1 cellular context compared by ENCODE assay signal in genomic region chr1:153526132-153526543, GRCh38.
TF ChIP-seq lines count a peak whose summit lies in the region.

No MANE protein-coding gene starts in this region.

TF ChIP-seq in K562, 482 proteins besides CTCF, POLR2A, EP300 and RAD21 (continues in another document):
- TF ChIP-seq ZNF507 (tag; conservative IDR thresholded peaks at IDR 0.05): no peak
- TF ChIP-seq, protein P1, sequence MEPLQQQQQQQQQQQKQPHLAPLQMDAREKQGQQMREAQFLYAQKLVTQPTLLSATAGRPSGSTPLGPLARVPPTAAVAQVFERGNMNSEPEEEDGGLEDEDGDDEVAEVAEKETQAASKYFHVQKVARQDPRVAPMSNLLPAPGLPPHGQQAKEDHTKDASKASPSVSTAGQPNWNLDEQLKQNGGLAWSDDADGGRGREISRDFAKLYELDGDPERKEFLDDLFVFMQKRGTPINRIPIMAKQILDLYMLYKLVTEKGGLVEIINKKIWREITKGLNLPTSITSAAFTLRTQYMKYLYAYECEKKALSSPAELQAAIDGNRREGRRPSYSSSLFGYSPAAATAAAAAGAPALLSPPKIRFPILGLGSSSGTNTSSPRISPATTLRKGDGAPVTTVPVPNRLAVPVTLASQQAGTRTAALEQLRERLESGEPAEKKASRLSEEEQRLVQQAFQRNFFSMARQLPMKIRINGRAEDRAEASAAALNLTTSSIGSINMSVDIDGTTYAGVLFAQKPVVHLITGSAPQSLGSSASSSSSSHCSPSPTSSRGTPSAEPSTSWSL (CRISPR knock-in tag; IDR thresholded peaks at IDR 0.05; ENCODE audit: borderline replicate concordance): 0 out of 2 replicates have a peak, but pooled peaks have one; percentile 68
- TF ChIP-seq SP2 (IDR thresholded peaks at IDR 0.05; ENCODE audit: extremely low read depth, low read depth, low read length, poor library complexity, severe bottlenecking): no peak
- TF ChIP-seq NR2C2 (CRISPR knock-in tag; IDR thresholded peaks at IDR 0.05): no peak
- no peak for TF ChIP-seq NR2C2 (tag; IDR thresholded peaks at IDR 0.05)
- TF ChIP-seq, protein P2, sequence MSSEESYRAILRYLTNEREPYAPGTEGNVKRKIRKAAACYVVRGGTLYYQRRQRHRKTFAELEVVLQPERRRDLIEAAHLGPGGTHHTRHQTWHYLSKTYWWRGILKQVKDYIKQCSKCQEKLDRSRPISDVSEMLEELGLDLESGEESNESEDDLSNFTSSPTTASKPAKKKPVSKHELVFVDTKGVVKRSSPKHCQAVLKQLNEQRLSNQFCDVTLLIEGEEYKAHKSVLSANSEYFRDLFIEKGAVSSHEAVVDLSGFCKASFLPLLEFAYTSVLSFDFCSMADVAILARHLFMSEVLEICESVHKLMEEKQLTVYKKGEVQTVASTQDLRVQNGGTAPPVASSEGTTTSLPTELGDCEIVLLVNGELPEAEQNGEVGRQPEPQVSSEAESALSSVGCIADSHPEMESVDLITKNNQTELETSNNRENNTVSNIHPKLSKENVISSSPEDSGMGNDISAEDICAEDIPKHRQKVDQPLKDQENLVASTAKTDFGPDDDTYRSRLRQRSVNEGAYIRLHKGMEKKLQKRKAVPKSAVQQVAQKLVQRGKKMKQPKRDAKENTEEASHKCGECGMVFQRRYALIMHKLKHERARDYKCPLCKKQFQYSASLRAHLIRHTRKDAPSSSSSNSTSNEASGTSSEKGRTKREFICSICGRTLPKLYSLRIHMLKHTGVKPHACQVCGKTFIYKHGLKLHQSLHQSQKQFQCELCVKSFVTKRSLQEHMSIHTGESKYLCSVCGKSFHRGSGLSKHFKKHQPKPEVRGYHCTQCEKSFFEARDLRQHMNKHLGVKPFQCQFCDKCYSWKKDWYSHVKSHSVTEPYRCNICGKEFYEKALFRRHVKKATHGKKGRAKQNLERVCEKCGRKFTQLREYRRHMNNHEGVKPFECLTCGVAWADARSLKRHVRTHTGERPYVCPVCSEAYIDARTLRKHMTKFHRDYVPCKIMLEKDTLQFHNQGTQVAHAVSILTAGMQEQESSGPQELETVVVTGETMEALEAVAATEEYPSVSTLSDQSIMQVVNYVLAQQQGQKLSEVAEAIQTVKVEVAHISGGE (CRISPR knock-in tag; IDR thresholded peaks at IDR 0.05): peak in 1 of 3 experiments; percentile 38; a peak in 1 of 6 replicates
- no peak for TF ChIP-seq ZNF316 (IDR thresholded peaks at IDR 0.05)
- TF ChIP-seq ZNF165 (CRISPR knock-in tag; IDR thresholded peaks at IDR 0.05; ENCODE audit: borderline replicate concordance): 0 out of 2 replicates have a peak, but pooled peaks have one; percentile 16
- TF ChIP-seq ILK (tag; IDR thresholded peaks at IDR 0.05; ENCODE audit: borderline replicate concordance, low read depth): no peak
- TF ChIP-seq DIDO1 (tag; IDR thresholded peaks at IDR 0.05; ENCODE audit: low read depth): no peak
- TF ChIP-seq, protein P3, sequence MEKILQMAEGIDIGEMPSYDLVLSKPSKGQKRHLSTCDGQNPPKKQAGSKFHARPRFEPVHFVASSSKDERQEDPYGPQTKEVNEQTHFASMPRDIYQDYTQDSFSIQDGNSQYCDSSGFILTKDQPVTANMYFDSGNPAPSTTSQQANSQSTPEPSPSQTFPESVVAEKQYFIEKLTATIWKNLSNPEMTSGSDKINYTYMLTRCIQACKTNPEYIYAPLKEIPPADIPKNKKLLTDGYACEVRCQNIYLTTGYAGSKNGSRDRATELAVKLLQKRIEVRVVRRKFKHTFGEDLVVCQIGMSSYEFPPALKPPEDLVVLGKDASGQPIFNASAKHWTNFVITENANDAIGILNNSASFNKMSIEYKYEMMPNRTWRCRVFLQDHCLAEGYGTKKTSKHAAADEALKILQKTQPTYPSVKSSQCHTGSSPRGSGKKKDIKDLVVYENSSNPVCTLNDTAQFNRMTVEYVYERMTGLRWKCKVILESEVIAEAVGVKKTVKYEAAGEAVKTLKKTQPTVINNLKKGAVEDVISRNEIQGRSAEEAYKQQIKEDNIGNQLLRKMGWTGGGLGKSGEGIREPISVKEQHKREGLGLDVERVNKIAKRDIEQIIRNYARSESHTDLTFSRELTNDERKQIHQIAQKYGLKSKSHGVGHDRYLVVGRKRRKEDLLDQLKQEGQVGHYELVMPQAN (IDR thresholded peaks at IDR 0.05; ENCODE audit: borderline replicate concordance): no peak
- peak; percentile 61 for TF ChIP-seq SMAD4 (CRISPR knock-in tag; conservative IDR thresholded peaks at IDR 0.05)
- 0 out of 2 replicates have a peak, but pooled peaks have one; percentile 26 for TF ChIP-seq HIVEP1 (CRISPR knock-in tag; IDR thresholded peaks at IDR 0.05)
- peak; percentile 37; the same call in 1 of the 2 replicates for TF ChIP-seq DMBX1 (CRISPR knock-in tag; IDR thresholded peaks at IDR 0.05; ENCODE audit: borderline replicate concordance)
- TF ChIP-seq EWSR1 (IDR thresholded peaks at IDR 0.05; ENCODE audit: borderline replicate concordance, low read depth, partially characterized antibody): no peak
- TF ChIP-seq CBFA2T2 (conservative IDR thresholded peaks at IDR 0.05): peak; percentile 37; the same call in 1 of the 2 replicates
- no peak for TF ChIP-seq KAT2B (IDR thresholded peaks at IDR 0.05; ENCODE audit: low read depth, low read length)
- 0 out of 2 replicates have a peak, but pooled peaks have one; percentile 30 for TF ChIP-seq ZNF23 (CRISPR knock-in tag; IDR thresholded peaks at IDR 0.05)
- no peak for TF ChIP-seq EGR1 (conservative IDR thresholded peaks at IDR 0.05)
- peak; percentile 65 for TF ChIP-seq CXXC5 (CRISPR knock-in tag; IDR thresholded peaks at IDR 0.05)
- peak; percentile 61; the same call in 1 of the 2 replicates for TF ChIP-seq SPI1 (IDR thresholded peaks at IDR 0.05; ENCODE audit: borderline replicate concordance, low read depth, low read length)
- no peak for TF ChIP-seq JUN (IDR thresholded peaks at IDR 0.05; ENCODE audit: borderline replicate concordance, low read depth, low read length)
- no peak for TF ChIP-seq JUN (CRISPR knock-in tag; IDR thresholded peaks at IDR 0.05; ENCODE audit: borderline replicate concordance)
- TF ChIP-seq ARID1B (IDR thresholded peaks at IDR 0.05): peak; percentile 67
- peak; percentile 62 for TF ChIP-seq CBFA2T3 (IDR thresholded peaks at IDR 0.05)
- TF ChIP-seq CEBPG (CRISPR knock-in tag; IDR thresholded peaks at IDR 0.05): no peak
- TF ChIP-seq CEBPG (tag; conservative IDR thresholded peaks at IDR 0.05 in 1 of 2, IDR thresholded peaks at IDR 0.05 in 1 of 2): no peak
- TF ChIP-seq GABPB1 (CRISPR knock-in tag; IDR thresholded peaks at IDR 0.05): no peak
- TF ChIP-seq SMARCC2 (IDR thresholded peaks at IDR 0.05; ENCODE audit: low read depth): no peak
- TF ChIP-seq HNRNPUL1 (IDR thresholded peaks at IDR 0.05; ENCODE audit: low read length): no peak
- no peak for TF ChIP-seq ZNF146 (CRISPR knock-in tag; IDR thresholded peaks at IDR 0.05; ENCODE audit: unreplicated experiment)
- no peak for TF ChIP-seq PCBP2 (IDR thresholded peaks at IDR 0.05; ENCODE audit: low read depth, low read length, poor library complexity, severe bottlenecking)
- TF ChIP-seq ZNF766 (CRISPR knock-in tag; conservative IDR thresholded peaks at IDR 0.05): peak; percentile 49; the same call in 1 of the 2 replicates
- TF ChIP-seq, protein P4, sequence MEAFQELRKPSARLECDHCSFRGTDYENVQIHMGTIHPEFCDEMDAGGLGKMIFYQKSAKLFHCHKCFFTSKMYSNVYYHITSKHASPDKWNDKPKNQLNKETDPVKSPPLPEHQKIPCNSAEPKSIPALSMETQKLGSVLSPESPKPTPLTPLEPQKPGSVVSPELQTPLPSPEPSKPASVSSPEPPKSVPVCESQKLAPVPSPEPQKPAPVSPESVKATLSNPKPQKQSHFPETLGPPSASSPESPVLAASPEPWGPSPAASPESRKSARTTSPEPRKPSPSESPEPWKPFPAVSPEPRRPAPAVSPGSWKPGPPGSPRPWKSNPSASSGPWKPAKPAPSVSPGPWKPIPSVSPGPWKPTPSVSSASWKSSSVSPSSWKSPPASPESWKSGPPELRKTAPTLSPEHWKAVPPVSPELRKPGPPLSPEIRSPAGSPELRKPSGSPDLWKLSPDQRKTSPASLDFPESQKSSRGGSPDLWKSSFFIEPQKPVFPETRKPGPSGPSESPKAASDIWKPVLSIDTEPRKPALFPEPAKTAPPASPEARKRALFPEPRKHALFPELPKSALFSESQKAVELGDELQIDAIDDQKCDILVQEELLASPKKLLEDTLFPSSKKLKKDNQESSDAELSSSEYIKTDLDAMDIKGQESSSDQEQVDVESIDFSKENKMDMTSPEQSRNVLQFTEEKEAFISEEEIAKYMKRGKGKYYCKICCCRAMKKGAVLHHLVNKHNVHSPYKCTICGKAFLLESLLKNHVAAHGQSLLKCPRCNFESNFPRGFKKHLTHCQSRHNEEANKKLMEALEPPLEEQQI (IDR thresholded peaks at IDR 0.05): no peak
- no peak for TF ChIP-seq FOXP4 (CRISPR knock-in tag; IDR thresholded peaks at IDR 0.05; ENCODE audit: borderline replicate concordance)
- TF ChIP-seq ZNF449 (CRISPR knock-in tag; IDR thresholded peaks at IDR 0.05): no peak
- 0 out of 4 replicates have a peak, but pooled peaks of 1 of the 2 experiments have one; percentile 29 for TF ChIP-seq TEAD1 (CRISPR knock-in tag; IDR thresholded peaks at IDR 0.05)
- peak; percentile 14; the same call in 1 of the 2 replicates for TF ChIP-seq L3MBTL2 (IDR thresholded peaks at IDR 0.05)
- no peak for TF ChIP-seq ZFPM2 (CRISPR knock-in tag; IDR thresholded peaks at IDR 0.05)
- TF ChIP-seq ZNF77 (CRISPR knock-in tag; IDR thresholded peaks at IDR 0.05): no peak
- TF ChIP-seq, protein P5, sequence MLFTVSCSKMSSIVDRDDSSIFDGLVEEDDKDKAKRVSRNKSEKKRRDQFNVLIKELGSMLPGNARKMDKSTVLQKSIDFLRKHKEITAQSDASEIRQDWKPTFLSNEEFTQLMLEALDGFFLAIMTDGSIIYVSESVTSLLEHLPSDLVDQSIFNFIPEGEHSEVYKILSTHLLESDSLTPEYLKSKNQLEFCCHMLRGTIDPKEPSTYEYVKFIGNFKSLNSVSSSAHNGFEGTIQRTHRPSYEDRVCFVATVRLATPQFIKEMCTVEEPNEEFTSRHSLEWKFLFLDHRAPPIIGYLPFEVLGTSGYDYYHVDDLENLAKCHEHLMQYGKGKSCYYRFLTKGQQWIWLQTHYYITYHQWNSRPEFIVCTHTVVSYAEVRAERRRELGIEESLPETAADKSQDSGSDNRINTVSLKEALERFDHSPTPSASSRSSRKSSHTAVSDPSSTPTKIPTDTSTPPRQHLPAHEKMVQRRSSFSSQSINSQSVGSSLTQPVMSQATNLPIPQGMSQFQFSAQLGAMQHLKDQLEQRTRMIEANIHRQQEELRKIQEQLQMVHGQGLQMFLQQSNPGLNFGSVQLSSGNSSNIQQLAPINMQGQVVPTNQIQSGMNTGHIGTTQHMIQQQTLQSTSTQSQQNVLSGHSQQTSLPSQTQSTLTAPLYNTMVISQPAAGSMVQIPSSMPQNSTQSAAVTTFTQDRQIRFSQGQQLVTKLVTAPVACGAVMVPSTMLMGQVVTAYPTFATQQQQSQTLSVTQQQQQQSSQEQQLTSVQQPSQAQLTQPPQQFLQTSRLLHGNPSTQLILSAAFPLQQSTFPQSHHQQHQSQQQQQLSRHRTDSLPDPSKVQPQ (CRISPR knock-in tag; IDR thresholded peaks at IDR 0.05; ENCODE audit: borderline replicate concordance): 0 out of 2 replicates have a peak, but pooled peaks have one; percentile 9
- TF ChIP-seq, protein P6, sequence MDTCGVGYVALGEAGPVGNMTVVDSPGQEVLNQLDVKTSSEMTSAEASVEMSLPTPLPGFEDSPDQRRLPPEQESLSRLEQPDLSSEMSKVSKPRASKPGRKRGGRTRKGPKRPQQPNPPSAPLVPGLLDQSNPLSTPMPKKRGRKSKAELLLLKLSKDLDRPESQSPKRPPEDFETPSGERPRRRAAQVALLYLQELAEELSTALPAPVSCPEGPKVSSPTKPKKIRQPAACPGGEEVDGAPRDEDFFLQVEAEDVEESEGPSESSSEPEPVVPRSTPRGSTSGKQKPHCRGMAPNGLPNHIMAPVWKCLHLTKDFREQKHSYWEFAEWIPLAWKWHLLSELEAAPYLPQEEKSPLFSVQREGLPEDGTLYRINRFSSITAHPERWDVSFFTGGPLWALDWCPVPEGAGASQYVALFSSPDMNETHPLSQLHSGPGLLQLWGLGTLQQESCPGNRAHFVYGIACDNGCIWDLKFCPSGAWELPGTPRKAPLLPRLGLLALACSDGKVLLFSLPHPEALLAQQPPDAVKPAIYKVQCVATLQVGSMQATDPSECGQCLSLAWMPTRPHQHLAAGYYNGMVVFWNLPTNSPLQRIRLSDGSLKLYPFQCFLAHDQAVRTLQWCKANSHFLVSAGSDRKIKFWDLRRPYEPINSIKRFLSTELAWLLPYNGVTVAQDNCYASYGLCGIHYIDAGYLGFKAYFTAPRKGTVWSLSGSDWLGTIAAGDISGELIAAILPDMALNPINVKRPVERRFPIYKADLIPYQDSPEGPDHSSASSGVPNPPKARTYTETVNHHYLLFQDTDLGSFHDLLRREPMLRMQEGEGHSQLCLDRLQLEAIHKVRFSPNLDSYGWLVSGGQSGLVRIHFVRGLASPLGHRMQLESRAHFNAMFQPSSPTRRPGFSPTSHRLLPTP (IDR thresholded peaks at IDR 0.05; ENCODE audit: borderline replicate concordance, extremely low read depth, insufficient read length): no peak
- TF ChIP-seq, protein P7, sequence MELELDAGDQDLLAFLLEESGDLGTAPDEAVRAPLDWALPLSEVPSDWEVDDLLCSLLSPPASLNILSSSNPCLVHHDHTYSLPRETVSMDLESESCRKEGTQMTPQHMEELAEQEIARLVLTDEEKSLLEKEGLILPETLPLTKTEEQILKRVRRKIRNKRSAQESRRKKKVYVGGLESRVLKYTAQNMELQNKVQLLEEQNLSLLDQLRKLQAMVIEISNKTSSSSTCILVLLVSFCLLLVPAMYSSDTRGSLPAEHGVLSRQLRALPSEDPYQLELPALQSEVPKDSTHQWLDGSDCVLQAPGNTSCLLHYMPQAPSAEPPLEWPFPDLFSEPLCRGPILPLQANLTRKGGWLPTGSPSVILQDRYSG (tag; conservative IDR thresholded peaks at IDR 0.05; ENCODE audit: low read depth): no peak
- TF ChIP-seq RBM34 (IDR thresholded peaks at IDR 0.05; ENCODE audit: borderline replicate concordance, insufficient read depth, low read length): no peak
